8 cellular contexts compared by ENCODE assay signal in the genomic region with DNA sequence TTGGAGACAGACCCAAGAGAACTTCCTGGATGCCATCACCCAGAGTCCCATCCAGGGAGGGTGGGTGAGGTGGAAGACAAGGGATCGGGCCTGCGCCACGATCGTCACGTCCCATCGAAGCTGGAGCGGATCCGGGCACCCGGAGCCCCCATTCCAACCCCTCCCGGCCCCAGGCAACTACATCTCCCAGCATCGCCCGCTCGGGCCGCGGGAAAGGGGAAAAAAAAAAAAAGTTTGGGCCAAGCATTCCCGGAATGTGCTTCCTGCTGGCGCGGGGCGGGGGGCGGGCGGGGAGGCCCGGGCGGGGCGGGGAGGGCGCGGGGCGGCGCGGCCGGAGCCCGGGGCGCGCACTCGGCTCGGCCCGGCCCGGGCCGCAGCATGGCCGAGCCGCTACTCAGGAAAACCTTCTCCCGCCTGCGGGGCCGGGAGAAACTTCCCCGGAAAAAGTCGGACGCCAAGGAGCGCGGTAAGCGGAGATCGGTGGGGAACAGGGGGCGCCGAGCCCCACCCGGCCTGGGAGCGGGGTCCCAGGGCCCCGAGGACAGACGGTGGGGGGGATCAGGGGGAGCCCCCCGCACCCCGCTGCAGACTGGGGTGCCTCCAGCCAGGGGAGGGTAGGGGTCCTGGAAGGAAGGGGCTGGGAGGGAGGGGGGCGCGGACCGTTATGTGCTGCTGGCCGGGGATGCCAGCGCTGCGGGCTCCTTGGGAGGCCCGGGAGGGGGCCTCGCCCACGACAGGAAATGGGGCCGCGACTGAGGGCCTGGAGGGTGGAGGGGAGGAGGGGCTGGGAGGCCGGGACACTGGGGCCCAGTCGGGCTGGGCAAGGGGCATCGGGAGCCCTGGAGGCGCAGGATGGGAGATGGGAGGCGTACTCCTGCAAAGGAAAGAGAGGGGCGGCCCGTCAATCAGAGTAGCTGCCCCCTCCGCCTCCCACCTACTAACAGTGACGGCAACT. TPM values are rescaled to one million over a fixed set of nuclear protein-coding genes. Genes with fewer than 3 reads are reported as not detected.
A peak's percentile ranks its signal among the peaks of the same experiment; 100 is the strongest.
DNase-seq lines count a peak whose midpoint lies in the region; TF ChIP-seq lines count a peak whose summit lies in the region.

Gene SYDE1, plus strand, starts transcription at position 346 of the 955 bp plus-strand sequence. Its CDS starts 33 bp downstream, at position 379.

- peak; percentile 44 to 52 for TF ChIP-seq POLR2A in adrenal gland (IDR thresholded peaks at IDR 0.05)

- H3K27me3 ChIP-seq in adrenal gland, result no peaks in the 10 kb centered on the region

- H3K4me3 ChIP-seq in adrenal gland (peak within 1 kb of the TSS in 3 of 4 donors; percentile 18 to 96 (median 55)), retinal pigment epithelial cell (ENCODE audit: low read length) (peak within 1 kb of the TSS; percentile 80)

- peaks cover 0 to 5% of the 10 kb centered on the region in 2 donors for H3K4me1 ChIP-seq in adrenal gland (replicated peaks in 1 of 2)

- H3K4me3 Mint-ChIP-seq in activated CD4-positive, alpha-beta T cell treated with anti-CD3 and anti-CD28 coated beads, Interleukin-2, amount 10 ng/mL, durations not matched to agents 24 days and 14 days, result peak within 1 kb of the TSS; percentile 80

- H3K9me3 ChIP-seq in adrenal gland (replicated peaks in 1 of 3), result peaks cover 0 to 5% (median 0%) of the 10 kb centered on the region in 3 donors

- 2 to 13% (median 4%) methylated on average over 17 to 73 of the region's 78 CpGs for WGBS in adrenal gland, 4 donors

- no peak for DNase-seq in activated CD4-positive, alpha-beta T cell treated with anti-CD3 and anti-CD28 coated beads, Interleukin-2, amount 10 ng/mL, durations not matched to agents 24 days and 14 days
- DNase-seq in activated CD4-positive, alpha-beta T cell treated with anti-CD3 and anti-CD28 coated beads, Interleukin-2, amount 50 U/mL, for 4 hours, result no peak
- peak in 5 of 7 donors; percentile 26 to 54 (median 43) for DNase-seq in adrenal gland
- DNase-seq in hepatic stellate cell (ENCODE audit: low spot score), result peak; percentile 88
- no peak for DNase-seq in retinal pigment epithelial cell (ENCODE audit: low read depth)
- DNase-seq in NCI-H1694 (lab: John Stamatoyannopoulos, UW), result no peak
- DNase-seq in SKM-1 treated with dmso at 0.1 percent for 144 hours (lab: John Stamatoyannopoulos, UW; ENCODE audit: unreplicated experiment), result no peak
- DNase-seq in hippocampal formation (lab: John Stamatoyannopoulos, UW), result no peak

- TF ChIP-seq CTCF in adrenal gland (IDR thresholded peaks at IDR 0.05), result no peak
- no peak for TF ChIP-seq CTCF in retinal pigment epithelial cell (conservative IDR thresholded peaks at IDR 0.05; ENCODE audit: low read depth, low read length)

- intact Hi-C loops in activated CD4-positive, alpha-beta T cell treated with anti-CD3 and anti-CD28 coated beads, Interleukin-2, amount 10 ng/mL, durations not matched to agents 24 days and 14 days (cut with micrococcal nuclease), result no loop called here
- intact Hi-C loops in adrenal gland (cut with DNase I), result no loop called here

- peaks cover 2% of the 10 kb centered on the region for H3K36me3 Mint-ChIP-seq in activated CD4-positive, alpha-beta T cell treated with anti-CD3 and anti-CD28 coated beads, Interleukin-2, amount 10 ng/mL, durations not matched to agents 24 days and 14 days (ENCODE audit: low read depth)

- H3K36me3 ChIP-seq in adrenal gland (replicated peaks in 1 of 2), result peaks cover 0 to 27% of the 10 kb centered on the region in 2 donors

- peaks cover 21% of the 10 kb centered on the region for H3K9me3 Mint-ChIP-seq in activated CD4-positive, alpha-beta T cell treated with anti-CD3 and anti-CD28 coated beads, Interleukin-2, amount 10 ng/mL, durations not matched to agents 24 days and 14 days

- H3K27ac Mint-ChIP-seq in activated CD4-positive, alpha-beta T cell treated with anti-CD3 and anti-CD28 coated beads, Interleukin-2, amount 10 ng/mL, durations not matched to agents 24 days and 14 days, result peak within 1 kb of the TSS; percentile 36

- H3K27ac ChIP-seq in adrenal gland, result peak within 1 kb of the TSS in 4 of 5 donors; percentile 64 to 95 (median 76)

- peaks cover 24% of the 10 kb centered on the region for H3K27me3 Mint-ChIP-seq in activated CD4-positive, alpha-beta T cell treated with anti-CD3 and anti-CD28 coated beads, Interleukin-2, amount 10 ng/mL, durations not matched to agents 24 days and 14 days

- H3K4me1 Mint-ChIP-seq in activated CD4-positive, alpha-beta T cell treated with anti-CD3 and anti-CD28 coated beads, Interleukin-2, amount 10 ng/mL, durations not matched to agents 24 days and 14 days, result peaks cover 12% of the 10 kb centered on the region

RNA-seq across cellular contexts. Expression of gene SYDE1, which starts in this region (rescaled TPM):
- 1.1 and 1.3 TPM in 2 replicates for total RNA-seq in activated CD4-positive, alpha-beta T cell treated with anti-CD3 and anti-CD28 coated beads, Interleukin-2, amount 10 ng/mL, durations not matched to agents 24 days and 14 days
- 10 to 100 TPM; 11.2 to 45.1 (median 31.6) TPM for total RNA-seq in adrenal gland
- polyA plus RNA-seq in adrenal gland, result 10 to 100 TPM in 2 of 3 donors, 1 to 10 TPM in 1; 2.5 to 14.2 (median 11.5) TPM

Comparison
In these comparisons a context has a peak if more than half of its experiments do, and no peak if none do; other contexts are left out.
1. DNase-seq: peak in adrenal gland (5 of 7) and hepatic stellate cell (single experiment); none in activated CD4-positive, alpha-beta T cell treated with anti-CD3 and anti-CD28 coated beads, Interleukin-2, amount 10 ng/mL, durations not matched to agents 24 days and 14 days (single experiment), activated CD4-positive, alpha-beta T cell treated with anti-CD3 and anti-CD28 coated beads, Interleukin-2, amount 50 U/mL, for 4 hours (0 of 2), retinal pigment epithelial cell (single experiment), NCI-H1694 (single experiment), SKM-1 treated with dmso at 0.1 percent for 144 hours (single experiment) and hippocampal formation (0 of 2).